Comparison of ENCODE assay signal across 8 cellular contexts in genomic region chr1:203626910-203627246, GRCh38. TPM values are rescaled to one million over a fixed set of nuclear protein-coding genes. Genes with fewer than 3 reads are reported as not detected.
DNase-seq lines count a peak whose midpoint lies in the region; ATAC-seq and TF ChIP-seq lines count a peak whose summit lies in the region.

No MANE protein-coding gene starts in this region.

- no peaks in the 10 kb centered on the region for H3K9me3 Mint-ChIP-seq in activated CD4-positive, alpha-beta memory T cell treated with anti-CD3 and anti-CD28 coated beads, Interleukin-2, amount 10 ng/mL, durations not matched to agents 7 days and 5 days

- H3K36me3 ChIP-seq in right atrium auricular region: no peaks in the 10 kb centered on the region

- in situ Hi-C loops in KBM-7 (cut with MboI; ENCODE audit: low pct_unique_long_range_greater_than_20kb, low sequenced_read_pairs): no loop called here

- DNase-seq in NCI-H2227 (lab: John Stamatoyannopoulos, UW; ENCODE audit: unreplicated experiment) (peak; percentile 84), NCI-H2227 treated with DMSO at 0.1 percent for 48 hours (lab: John Stamatoyannopoulos, UW) (no peak), right atrium auricular region (ENCODE audit: low spot score) (no peak), NCI-H2081 treated with DMSO at 0.1 percent for 48 hours (lab: John Stamatoyannopoulos, UW) (no peak), KBM-7 (no peak)
- DNase-seq in activated CD4-positive, alpha-beta memory T cell treated with anti-CD3 and anti-CD28 coated beads, Interleukin-2, amount 10 ng/mL, durations not matched to agents 7 days and 5 days: no peak

- peak overlapping the region; percentile 62 to 73 for H3K4me3 ChIP-seq in right atrium auricular region
- peak overlapping the region; percentile 58 to 78 (median 61) for H3K4me3 ChIP-seq in skin epidermis

- peak overlapping the region; percentile 89 for H3K27ac Mint-ChIP-seq in activated CD4-positive, alpha-beta memory T cell treated with anti-CD3 and anti-CD28 coated beads, Interleukin-2, amount 10 ng/mL, durations not matched to agents 7 days and 5 days

- CTCF ChIA-PET in activated CD4-positive, alpha-beta memory T cell treated with anti-CD3 and anti-CD28 coated beads, Interleukin-2, amount 10 ng/mL, durations not matched to agents 7 days and 5 days (lab: Charles Lee): interaction anchor here (1.2 to 4.4 kb wide), 20 partner anchors 17 to 737 kb away, joined by 3 to 64 read pairs (median 7); partner anchors contain the start of gene LAX1

- peak overlapping the region; percentile 93 to 94 for H3K27ac ChIP-seq in right atrium auricular region
- peak overlapping the region; percentile 56 to 98 (median 89) for H3K27ac ChIP-seq in skin epidermis

- no peak for ATAC-seq in HG03521 (IDR thresholded peaks at IDR 0.05; ENCODE audit: unreplicated experiment)

- peaks cover 66% of the 10 kb centered on the region for H3K4me1 Mint-ChIP-seq in activated CD4-positive, alpha-beta memory T cell treated with anti-CD3 and anti-CD28 coated beads, Interleukin-2, amount 10 ng/mL, durations not matched to agents 7 days and 5 days

- peaks cover 0 to 48% of the 10 kb centered on the region in 2 donors for H3K4me1 ChIP-seq in right atrium auricular region

- no peak for TF ChIP-seq CTCF in right atrium auricular region (IDR thresholded peaks at IDR 0.05)

- H3K9me3 ChIP-seq in right atrium auricular region: no peaks in the 10 kb centered on the region

- H3K27me3 ChIP-seq in right atrium auricular region: no peaks in the 10 kb centered on the region

- POLR2A ChIA-PET in activated CD4-positive, alpha-beta memory T cell treated with anti-CD3 and anti-CD28 coated beads, Interleukin-2, amount 10 ng/mL, durations not matched to agents 7 days and 5 days (lab: Charles Lee): interaction anchor here (0.8 to 7.4 kb wide), 22 partner anchors 9 to 339 kb away, joined by 3 to 188 read pairs (median 10); partner anchors contain the start of genes LAX1 and SNRPE

- peaks cover 45% of the 10 kb centered on the region for H3K36me3 Mint-ChIP-seq in activated CD4-positive, alpha-beta memory T cell treated with anti-CD3 and anti-CD28 coated beads, Interleukin-2, amount 10 ng/mL, durations not matched to agents 7 days and 5 days (ENCODE audit: low read depth)

- peak overlapping the region; percentile 98 for H3K4me3 Mint-ChIP-seq in activated CD4-positive, alpha-beta memory T cell treated with anti-CD3 and anti-CD28 coated beads, Interleukin-2, amount 10 ng/mL, durations not matched to agents 7 days and 5 days

- H3K27me3 Mint-ChIP-seq in activated CD4-positive, alpha-beta memory T cell treated with anti-CD3 and anti-CD28 coated beads, Interleukin-2, amount 10 ng/mL, durations not matched to agents 7 days and 5 days: no peaks in the 10 kb centered on the region

RNA-seq across cellular contexts. Expression of gene ATP2B4, which starts 0.2 kb away (rescaled TPM):
- 100 to 1,000 TPM; 112 to 116 TPM for total RNA-seq in activated CD4-positive, alpha-beta memory T cell treated with anti-CD3 and anti-CD28 coated beads, Interleukin-2, amount 10 ng/mL, durations not matched to agents 7 days and 5 days
- total RNA-seq in right atrium auricular region: 100 to 1,000 TPM in 1 of 2 donors, 10 to 100 TPM in 1; 86.1 to 171 TPM
